8 cellular contexts compared by ENCODE assay signal in genomic region chr6:2840794-2841061, GRCh38. TPM values are rescaled to one million over a fixed set of nuclear protein-coding genes. Genes with fewer than 3 reads are reported as not detected.
A peak's percentile ranks its signal among the peaks of the same experiment; 100 is the strongest.
DNase-seq lines count a peak whose midpoint lies in the region; ATAC-seq and TF ChIP-seq lines count a peak whose summit lies in the region.

No MANE protein-coding gene starts in this region.

- no peak for TF ChIP-seq CTCF in HL-60 (IDR thresholded peaks at IDR 0.05; ENCODE audit: insufficient read depth, low read length)

- peaks cover 3% of the 10 kb centered on the region for H3K36me3 ChIP-seq in iPS-20b (ENCODE audit: insufficient read depth, low read depth, low read length)

- no peaks in the 10 kb centered on the region for H3K9me3 ChIP-seq in iPS-20b (ENCODE audit: insufficient read depth, low read depth, low read length)

- H3K9ac ChIP-seq in iPS-20b (ENCODE audit: low read depth, low read length): peak overlapping the region; percentile 72; the same call in 1 of the 2 replicates

- no peaks in the 10 kb centered on the region for H3K27me3 Mint-ChIP-seq in activated naive CD8-positive, alpha-beta T cell treated with anti-CD3 and anti-CD28 coated beads for 36 hours

- H3K4me3 ChIP-seq in HL-60 (replicated peaks; ENCODE audit: insufficient read depth, low read length) (peak overlapping the region; percentile 67), iPS-20b (ENCODE audit: low read length) (peak overlapping the region; percentile 67)

- H3K4me3 Mint-ChIP-seq in activated naive CD8-positive, alpha-beta T cell treated with anti-CD3 and anti-CD28 coated beads for 36 hours: peak overlapping the region; percentile 82
- peak overlapping the region; percentile 87 for H3K4me3 Mint-ChIP-seq in stimulated activated effector memory CD8-positive, alpha-beta T cell treated with anti-CD3 and anti-CD28 coated beads, Interleukin-12 subunit alpha, Interleukin-12 subunit beta, amount 100 ng/mL, for 72 hours

- no peak for DNase-seq in HL-60 (ENCODE audit: low read depth in 1 of 2, low spot score in 1 of 2)
- no peak for DNase-seq in activated naive CD8-positive, alpha-beta T cell treated with anti-CD3 and anti-CD28 coated beads for 36 hours
- no peak for DNase-seq in stimulated activated effector memory CD8-positive, alpha-beta T cell treated with anti-CD3 and anti-CD28 coated beads, Interleukin-12 subunit alpha, Interleukin-12 subunit beta, amount 100 ng/mL, for 72 hours (ENCODE audit: low spot score in 2 of 2)
- no peak for DNase-seq in SKM-1 treated with dmso at 0.1 percent for 144 hours (lab: John Stamatoyannopoulos, UW; ENCODE audit: unreplicated experiment)

- H3K4me1 Mint-ChIP-seq in activated naive CD8-positive, alpha-beta T cell treated with anti-CD3 and anti-CD28 coated beads for 36 hours: peaks cover 43% of the 10 kb centered on the region
- H3K4me1 Mint-ChIP-seq in stimulated activated effector memory CD8-positive, alpha-beta T cell treated with anti-CD3 and anti-CD28 coated beads, Interleukin-12 subunit alpha, Interleukin-12 subunit beta, amount 100 ng/mL, for 72 hours: peaks cover 52% of the 10 kb centered on the region

- H3K27ac Mint-ChIP-seq in activated naive CD8-positive, alpha-beta T cell treated with anti-CD3 and anti-CD28 coated beads for 36 hours: no peak overlapping the region
- H3K27ac Mint-ChIP-seq in stimulated activated effector memory CD8-positive, alpha-beta T cell treated with anti-CD3 and anti-CD28 coated beads, Interleukin-12 subunit alpha, Interleukin-12 subunit beta, amount 100 ng/mL, for 72 hours: peak overlapping the region; percentile 92

- H3K4me1 ChIP-seq in iPS-20b (ENCODE audit: insufficient read depth, low read length): peaks cover 14% of the 10 kb centered on the region

- H3K9me3 Mint-ChIP-seq in activated naive CD8-positive, alpha-beta T cell treated with anti-CD3 and anti-CD28 coated beads for 36 hours: no peaks in the 10 kb centered on the region
- H3K9me3 Mint-ChIP-seq in stimulated activated effector memory CD8-positive, alpha-beta T cell treated with anti-CD3 and anti-CD28 coated beads, Interleukin-12 subunit alpha, Interleukin-12 subunit beta, amount 100 ng/mL, for 72 hours: no peaks in the 10 kb centered on the region

- no peak for ATAC-seq in stimulated activated effector memory CD8-positive, alpha-beta T cell treated with anti-CD3 and anti-CD28 coated beads, Interleukin-12 subunit alpha, Interleukin-12 subunit beta, amount 100 ng/mL, for 72 hours
- ATAC-seq in HG03175 (IDR thresholded peaks at IDR 0.05; ENCODE audit: unreplicated experiment): no peak
- ATAC-seq in GM19023 (IDR thresholded peaks at IDR 0.05; ENCODE audit: unreplicated experiment): no peak
- no peak for ATAC-seq in GM21723 (IDR thresholded peaks at IDR 0.05; ENCODE audit: unreplicated experiment)

- H3K27me3 ChIP-seq in HL-60 (ENCODE audit: insufficient read depth, poor library complexity, severe bottlenecking) (no peaks in the 10 kb centered on the region), iPS-20b (ENCODE audit: insufficient read depth, low read length) (no peaks in the 10 kb centered on the region)

- peaks cover 28% of the 10 kb centered on the region for H3K36me3 Mint-ChIP-seq in activated naive CD8-positive, alpha-beta T cell treated with anti-CD3 and anti-CD28 coated beads for 36 hours
- peaks cover 57% of the 10 kb centered on the region for H3K36me3 Mint-ChIP-seq in stimulated activated effector memory CD8-positive, alpha-beta T cell treated with anti-CD3 and anti-CD28 coated beads, Interleukin-12 subunit alpha, Interleukin-12 subunit beta, amount 100 ng/mL, for 72 hours

- H3K27ac ChIP-seq in HL-60 (replicated peaks): peak overlapping the region; percentile 90
- H3K27ac ChIP-seq in iPS-20b (ENCODE audit: low read length): no peak overlapping the region

RNA-seq across cellular contexts. Expression of gene SERPINB1, which starts 0.9 kb away (rescaled TPM):
- total RNA-seq in activated naive CD8-positive, alpha-beta T cell treated with anti-CD3 and anti-CD28 coated beads for 36 hours: 10 to 100 TPM; 38.1 to 44.7 TPM
